In the genomic region with DNA sequence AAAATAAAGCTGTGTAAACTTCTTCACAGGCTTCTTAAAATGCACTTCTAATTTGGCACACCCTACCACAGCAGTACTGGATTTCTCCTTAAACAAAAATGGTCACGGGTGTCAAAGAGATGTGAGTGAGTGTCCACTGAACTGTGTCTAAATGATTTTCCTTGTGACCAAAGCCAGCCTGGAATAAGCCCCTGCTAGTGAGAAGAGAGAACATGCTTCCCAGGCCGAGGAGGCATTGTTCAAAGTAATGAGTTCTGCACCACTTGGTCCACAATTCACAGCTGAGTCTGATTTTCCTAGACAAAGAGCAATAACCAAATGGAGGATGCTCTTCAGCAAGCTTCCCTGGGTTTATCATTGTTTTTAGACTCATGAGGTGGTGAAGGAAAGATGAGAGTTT, we compare ENCODE assay signal across 21 cellular contexts. TPM values are rescaled to one million over a fixed set of nuclear protein-coding genes. Genes with fewer than 3 reads are reported as not detected.
A peak's percentile ranks its signal among the peaks of the same experiment; 100 is the strongest.
DNase-seq lines count a peak whose midpoint lies in the region; ATAC-seq and TF ChIP-seq lines count a peak whose summit lies in the region.
"Had no signal": no experiment of that assay in that cellular context is flagged by ENCODE, and none has a peak within 500 bp of the region (broad histone marks: within the 10 kb centered on the region; RNA-seq: fewer than 3 reads in every experiment).

No MANE protein-coding gene starts in this region.

- peak overlapping the region; percentile 38 for H3K4me2 ChIP-seq in neural cell (ENCODE audit: low read length)
- H3K4me2 ChIP-seq: BLaER1, GM23338 had no signal

- H3K36me3 ChIP-seq in neural cell (ENCODE audit: insufficient read depth, low read length) (no peaks in the 10 kb centered on the region), prostate gland (no peaks in the 10 kb centered on the region)
- H3K36me3 ChIP-seq: BLaER1, HAP-1, SJSA1 had no signal

- TF ChIP-seq CTCF in brain (conservative IDR thresholded peaks at IDR 0.05) (no peak), neural cell (IDR thresholded peaks at IDR 0.05; ENCODE audit: poor library complexity, severe bottlenecking) (no peak), prostate gland (IDR thresholded peaks at IDR 0.05) (no peak)

- H3K79me2 ChIP-seq in neural cell (replicated peaks; ENCODE audit: insufficient read depth, low read length) = peaks cover 62% of the 10 kb centered on the region

- TF ChIP-seq POLR2A in prostate gland (IDR thresholded peaks at IDR 0.05) = no peak

- H3K27ac ChIP-seq in neural cell (ENCODE audit: low read length) (peak overlapping the region; percentile 37), prostate gland (no peak overlapping the region)
- H3K27ac ChIP-seq: BLaER1, HL-60, SJSA1 had no signal

- H3K4me1 Mint-ChIP-seq in brain = peaks cover 85% of the 10 kb centered on the region
- H3K4me1 Mint-ChIP-seq in stimulated activated memory B cell treated with anti-CD40 and anti-IgM and Interleukin-4, amounts not matched to agents 10 μg/mL and 1 μg/mL and 100 μg/mL, for 72 hours = peaks cover 23% of the 10 kb centered on the region

- H3K27ac Mint-ChIP-seq in brain = peak overlapping the region; percentile 24 to 96 (median 89)
- no peak overlapping the region for H3K27ac Mint-ChIP-seq in stimulated activated memory B cell treated with anti-CD40 and anti-IgM and Interleukin-4, amounts not matched to agents 10 μg/mL and 1 μg/mL and 100 μg/mL, for 72 hours
- H3K27ac Mint-ChIP-seq: CD4-positive, alpha-beta T cell; GM23338 had no signal

- no peak for TF ChIP-seq EP300 in neural cell (conservative IDR thresholded peaks at IDR 0.05; ENCODE audit: poor library complexity, severe bottlenecking)

- H3K27me3 ChIP-seq in neural cell (ENCODE audit: insufficient read depth, low read depth, low read length) (no peaks in the 10 kb centered on the region), prostate gland (replicated peaks; ENCODE audit: insufficient read depth) (no peaks in the 10 kb centered on the region)
- H3K27me3 ChIP-seq: SJSA1 had no signal

- 37% methylated on average over 2 of the region's 2 CpGs for WGBS in prostate gland

- TF ChIP-seq RAD21 in neural cell (conservative IDR thresholded peaks at IDR 0.05) = no peak

- H3K9me3 Mint-ChIP-seq in brain = peaks cover 0 to 3% (median 0%) of the 10 kb centered on the region in 5 experiments
- H3K9me3 Mint-ChIP-seq in stimulated activated memory B cell treated with anti-CD40 and anti-IgM and Interleukin-4, amounts not matched to agents 10 μg/mL and 1 μg/mL and 100 μg/mL, for 72 hours = no peaks in the 10 kb centered on the region
- H3K9me3 Mint-ChIP-seq: CD4-positive, alpha-beta T cell; GM23338 had no signal

- no peaks in the 10 kb centered on the region for H4K20me1 ChIP-seq in neural cell (ENCODE audit: insufficient read depth)

- H3F3A ChIP-seq in neural cell (ENCODE audit: insufficient read depth, low read length, poor library complexity, severe bottlenecking) = peaks cover 3% of the 10 kb centered on the region

- no peaks in the 10 kb centered on the region for H3K4me1 ChIP-seq in prostate gland (replicated peaks)

- ATAC-seq in stimulated activated memory B cell treated with anti-CD40 and anti-IgM and Interleukin-4, amounts not matched to agents 10 μg/mL and 1 μg/mL and 100 μg/mL, for 72 hours = no peak
- no peak for ATAC-seq in GM21529 (IDR thresholded peaks at IDR 0.05; ENCODE audit: unreplicated experiment)
- ATAC-seq: GM23338, Right ventricle myocardium inferior had no signal

- peak overlapping the region; percentile 50 to 77 (median 67) for H3K4me3 Mint-ChIP-seq in brain
- H3K4me3 Mint-ChIP-seq in stimulated activated memory B cell treated with anti-CD40 and anti-IgM and Interleukin-4, amounts not matched to agents 10 μg/mL and 1 μg/mL and 100 μg/mL, for 72 hours = no peak overlapping the region
- H3K4me3 Mint-ChIP-seq: CD4-positive, alpha-beta T cell; GM23338 had no signal

- H3K9me3 ChIP-seq in neural cell (ENCODE audit: low read length) = no peaks in the 10 kb centered on the region
- H3K9me3 ChIP-seq in prostate gland = no peaks in the 10 kb centered on the region
- H3K9me3 ChIP-seq: BLaER1, Caco-2, HAP-1, SJSA1 had no signal

- DNase-seq in DMS79 treated with DMSO at 0.1 percent for 48 hours (lab: John Stamatoyannopoulos, UW) (peak; percentile 58), retina (peak; percentile 83), prostate gland (ENCODE audit: low spot score) (no peak)
- DNase-seq: Caco-2; CD4-positive, alpha-beta T cell; KBM-7; MM.1S; NCI-H1048; NCI-H1417 treated with DMSO at 0.1 percent for 48 hours; NCI-H187; NCI-H510A treated with DMSO at 0.1 percent for 48 hours had no signal

- no peak overlapping the region for H2AFZ ChIP-seq in neural cell (ENCODE audit: low read depth, low read length)
- H2AFZ ChIP-seq: GM23338 had no signal

- peaks cover 5% of the 10 kb centered on the region for H3K27me3 Mint-ChIP-seq in brain
- H3K27me3 Mint-ChIP-seq in stimulated activated memory B cell treated with anti-CD40 and anti-IgM and Interleukin-4, amounts not matched to agents 10 μg/mL and 1 μg/mL and 100 μg/mL, for 72 hours = peaks cover 51% of the 10 kb centered on the region

- H3K36me3 Mint-ChIP-seq in brain = no peaks in the 10 kb centered on the region
- H3K36me3 Mint-ChIP-seq in stimulated activated memory B cell treated with anti-CD40 and anti-IgM and Interleukin-4, amounts not matched to agents 10 μg/mL and 1 μg/mL and 100 μg/mL, for 72 hours = no peaks in the 10 kb centered on the region

- H3K9ac ChIP-seq in neural cell (ENCODE audit: low read length) = peak overlapping the region; percentile 25
- H3K9ac ChIP-seq: BLaER1 had no signal

- peak overlapping the region; percentile 46 for H3K4me3 ChIP-seq in neural cell (ENCODE audit: low read length)
- no peak overlapping the region for H3K4me3 ChIP-seq in prostate gland
- H3K4me3 ChIP-seq: BLaER1, GM23338, HAP-1, SJSA1 had no signal

- intact Hi-C loops in prostate gland (cut with DNase I) = no loop called here

- no peaks in the 10 kb centered on the region for H3K9me2 ChIP-seq in neural cell (ENCODE audit: insufficient read depth, low read length)

TF ChIP-seq in neural cell, 6 proteins besides CTCF, POLR2A, EP300 and RAD21:
- TF ChIP-seq EZH2 (IDR thresholded peaks at IDR 0.05; ENCODE audit: borderline replicate concordance, insufficient read depth, low read length, poor library complexity, severe bottlenecking) (no peak), POLR2AphosphoS5 (IDR thresholded peaks at IDR 0.05) (no peak), TAF1 (IDR thresholded peaks at IDR 0.05; ENCODE audit: low read depth) (no peak)

RNA-seq across cellular contexts. Expression of a gene that starts 3.8 kb away (rescaled TPM):
- 1.1 TPM for polyA plus RNA-seq in brain (ENCODE audit: insufficient read depth, low read depth, low replicate concordance)
- 12.1 and 13.5 TPM in 2 replicates for polyA plus RNA-seq in neural cell
- 50.9 and 54.8 TPM in 2 replicates for polyA minus RNA-seq in neural cell
- 10 to 100 TPM in 1 of 2 donors, under 1 TPM in 1; 0.64 to 12.2 TPM for total RNA-seq in prostate gland
